ENCODE assay signal across 15 cellular contexts in the genomic region with DNA sequence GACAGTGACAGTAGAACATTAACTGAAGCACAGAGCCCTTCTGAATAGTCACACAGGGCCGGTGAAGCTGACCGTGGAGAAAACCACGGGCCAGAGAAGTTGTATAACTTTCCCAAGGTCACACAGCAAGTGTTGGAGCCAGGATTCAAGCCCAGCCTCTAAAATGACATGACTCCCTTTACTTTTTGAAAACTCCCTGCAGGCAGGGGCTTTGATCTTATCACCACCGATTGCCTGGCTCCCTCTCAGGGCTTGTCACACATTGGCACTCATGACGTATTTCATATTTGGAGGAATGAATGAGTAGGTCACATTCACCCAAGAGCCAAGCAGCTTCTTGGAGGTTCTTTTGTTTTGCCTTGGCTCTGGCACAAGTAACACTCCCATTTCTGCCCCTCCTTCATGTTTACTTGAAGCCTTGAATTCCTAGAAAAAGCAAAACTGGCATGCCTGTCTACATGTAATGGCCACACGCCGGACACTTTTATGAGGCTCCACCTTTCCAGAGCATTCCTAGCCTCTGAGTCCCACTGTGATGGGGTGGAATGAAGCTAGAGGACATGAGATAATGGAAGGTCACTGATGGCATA. TPM values are rescaled to one million over a fixed set of nuclear protein-coding genes. Genes with fewer than 3 reads are reported as not detected.
DNase-seq lines count a peak whose midpoint lies in the region; ATAC-seq, FAIRE-seq and TF ChIP-seq lines count a peak whose summit lies in the region.
"Had no signal": no experiment of that assay in that cellular context is flagged by ENCODE, and none has a peak within 500 bp of the region (broad histone marks: within the 10 kb centered on the region; RNA-seq: fewer than 3 reads in every experiment).

No MANE protein-coding gene starts in this region.

- no peak overlapping the region for H2BK5ac ChIP-seq in H1 (ENCODE audit: low read depth, low read length)

- no peaks in the 10 kb centered on the region for H3K79me2 ChIP-seq in H1 (ENCODE audit: control insufficient read depth in 1 of 2, insufficient read depth in 2 of 2, low read length in 2 of 2)

- H3K36me3 Mint-ChIP-seq in osteocyte (ENCODE audit: unreplicated experiment) = no peaks in the 10 kb centered on the region
- no peaks in the 10 kb centered on the region for H3K36me3 Mint-ChIP-seq in T-helper 2 cell treated with Interferon-gamma antibody and Interleukin-4, amounts not matched to agents 5 μg/mL and 100 μg/mL, for 36 hours (ENCODE audit: low read depth)

- intact Hi-C loops in heart left ventricle (cut with DNase I) = loop anchor here in 1 of 10 donors (10.0 kb wide), 1 partner anchor 59 kb away; no protein-coding TSS in a partner anchor

- POLR2A ChIA-PET in H1 (lab: Charles Lee; ENCODE audit: partially characterized antibody) = interaction anchor here (1.4 kb wide), 1 partner anchor 13 kb away, joined by 3 read pairs; no protein-coding TSS in a partner anchor

- H3K27ac Mint-ChIP-seq in osteocyte (ENCODE audit: unreplicated experiment) = no peak overlapping the region
- no peak overlapping the region for H3K27ac Mint-ChIP-seq in T-helper 2 cell treated with Interferon-gamma antibody and Interleukin-4, amounts not matched to agents 5 μg/mL and 100 μg/mL, for 36 hours
- H3K27ac Mint-ChIP-seq: GM23338, IgD-negative memory B cell, nephron progenitor cell had no signal

- H3K23me2 ChIP-seq in H1 (ENCODE audit: low read depth, low read length) = no peaks in the 10 kb centered on the region

- no peaks in the 10 kb centered on the region for H3K9me3 Mint-ChIP-seq in osteocyte (ENCODE audit: unreplicated experiment)
- no peaks in the 10 kb centered on the region for H3K9me3 Mint-ChIP-seq in T-helper 2 cell treated with Interferon-gamma antibody and Interleukin-4, amounts not matched to agents 5 μg/mL and 100 μg/mL, for 36 hours
- H3K9me3 Mint-ChIP-seq: GM23338; IgD-negative memory B cell; nephron progenitor cell; T-helper 1 cell treated with Interleukin-12 subunit alpha and Interleukin-12 subunit beta and Interleukin-4 antibody, amounts not matched to agents 30 μg/mL and 1 μg/mL, for 36 hours had no signal

- H3K27me3 ChIP-seq in H1 (replicated peaks in 1 of 4; ENCODE audit: control insufficient read depth in 3 of 4, extremely low read depth in 1 of 4, insufficient read depth in 3 of 4, low read length in 3 of 4) = no peaks in the 10 kb centered on the region
- H3K27me3 ChIP-seq in heart left ventricle = peaks cover 0 to 3% (median 0%) of the 10 kb centered on the region in 9 donors
- H3K27me3 ChIP-seq: spleen had no signal

- no peak overlapping the region for H3K9ac ChIP-seq in H1 (replicated peaks in 1 of 4; ENCODE audit: extremely low read depth in 1 of 4, low read depth in 3 of 4, low read length in 3 of 4)

- H3K4ac ChIP-seq in H1 (replicated peaks; ENCODE audit: insufficient read length, low read depth, low read length) = no peak overlapping the region

- H4K20me1 ChIP-seq in H1 (replicated peaks in 1 of 2; ENCODE audit: control insufficient read depth in 1 of 2, insufficient read depth in 2 of 2, low read length in 2 of 2) = no peaks in the 10 kb centered on the region

- H3K36me3 ChIP-seq in H1 (ENCODE audit: control insufficient read depth in 2 of 4, insufficient read depth in 4 of 4, low read length in 3 of 4) = no peaks in the 10 kb centered on the region
- no peaks in the 10 kb centered on the region for H3K36me3 ChIP-seq in heart left ventricle
- H3K36me3 ChIP-seq: spleen had no signal

- no peak overlapping the region for H2AFZ ChIP-seq in H1 (ENCODE audit: low read length)
- H2AFZ ChIP-seq: GM23338 had no signal

- no peak for ATAC-seq in HG02852 (IDR thresholded peaks at IDR 0.05; ENCODE audit: unreplicated experiment)
- no peak for ATAC-seq in heart left ventricle
- ATAC-seq: GM23338 had no signal

- H3K4me2 ChIP-seq in H1 (ENCODE audit: insufficient read depth in 1 of 2, low read depth in 2 of 2, low read length in 2 of 2) = no peak overlapping the region
- H3K4me2 ChIP-seq: GM23338 had no signal

- no peak overlapping the region for H4K91ac ChIP-seq in H1 (replicated peaks; ENCODE audit: insufficient read length, low read length)

- H3K27ac ChIP-seq in H1 (ENCODE audit: low read depth, low read length) (no peak overlapping the region), heart left ventricle (no peak overlapping the region)
- H3K27ac ChIP-seq: spleen had no signal

- H4K5ac ChIP-seq in H1 (ENCODE audit: insufficient read length, low read depth, low read length) = no peak overlapping the region

- TF ChIP-seq POLR2A in H1 (IDR thresholded peaks at IDR 0.05; ENCODE audit: control extremely low read depth in 1 of 2, low read depth in 2 of 2, low read length in 2 of 2) (no peak), heart left ventricle (IDR thresholded peaks at IDR 0.05) (no peak)

- H3K9me3 ChIP-seq in H1 (ENCODE audit: insufficient read depth in 2 of 2, low read depth in 1 of 2, low read length in 1 of 2) = no peaks in the 10 kb centered on the region
- no peaks in the 10 kb centered on the region for H3K9me3 ChIP-seq in heart left ventricle
- H3K9me3 ChIP-seq: spleen had no signal

- H3K18ac ChIP-seq in H1 (ENCODE audit: extremely low read depth, low read length) = no peak overlapping the region

- FAIRE-seq in H1 (lab: Jason Lieb, UNC) = no peak
- FAIRE-seq: islet of Langerhans had no signal

- no peak overlapping the region for H3K14ac ChIP-seq in H1 (ENCODE audit: insufficient read length)

- H3K79me1 ChIP-seq in H1 (ENCODE audit: low read depth, low read length) = no peaks in the 10 kb centered on the region

- no peak overlapping the region for H2BK15ac ChIP-seq in H1 (ENCODE audit: low read length)

- H3K56ac ChIP-seq in H1 (replicated peaks; ENCODE audit: insufficient read length, low read depth, low read length) = no peak overlapping the region

- H3K4me3 ChIP-seq in AG10803 (ENCODE audit: low read length) (no peak overlapping the region), H1 (ENCODE audit: extremely low read depth in 1 of 4, insufficient read depth in 2 of 4, low read depth in 3 of 4, low read length in 4 of 4) (no peak overlapping the region), heart left ventricle (no peak overlapping the region)
- H3K4me3 ChIP-seq: GM23338, spleen had no signal

- TF ChIP-seq EP300 in Ishikawa (IDR thresholded peaks at IDR 0.05; ENCODE audit: borderline replicate concordance) (no peak), H1 (IDR thresholded peaks at IDR 0.05; ENCODE audit: borderline replicate concordance in 1 of 2, low read depth in 2 of 2, low read length in 2 of 2) (no peak)

- H3K4me3 Mint-ChIP-seq in osteocyte (ENCODE audit: unreplicated experiment) = no peak overlapping the region
- H3K4me3 Mint-ChIP-seq in T-helper 2 cell treated with Interferon-gamma antibody and Interleukin-4, amounts not matched to agents 5 μg/mL and 100 μg/mL, for 36 hours = no peak overlapping the region
- H3K4me3 Mint-ChIP-seq: GM23338; IgD-negative memory B cell; nephron progenitor cell; T-helper 1 cell treated with Interleukin-12 subunit alpha and Interleukin-12 subunit beta and Interleukin-4 antibody, amounts not matched to agents 30 μg/mL and 1 μg/mL, for 36 hours had no signal

- 91% methylated on average over 7 of the region's 7 CpGs; no CpG with 5 or more reads in 1 of the 2 experiments for WGBS in H1 (ENCODE audit: extremely low coverage in 1 of 2, insufficient coverage in 1 of 2, insufficient read length in 1 of 2, insufficient replicate concordance in 2 of 2, low coverage in 1 of 2, low lambda C conversion rate in 2 of 2, missing lambda C conversion rate in 1 of 2), 2 experiments
- 65 to 77% (median 69%) methylated on average over 7 of the region's 7 CpGs for WGBS in heart left ventricle, 4 donors

- DNase-seq in AG10803 (ENCODE audit: low read depth) (peak; percentile 81), H1 (ENCODE audit: low read depth in 1 of 2, low spot score in 2 of 2) (peak in 1 of 2 experiments; percentile 26), osteocyte (ENCODE audit: extremely low spot score, unreplicated experiment) (peak; percentile 53), NCI-H2029 treated with DMSO at 0.1 percent for 48 hours (lab: John Stamatoyannopoulos, UW) (no peak), heart left ventricle (no peak)
- no peak for DNase-seq in T-helper 2 cell treated with Interferon-gamma antibody and Interleukin-4, amounts not matched to agents 5 μg/mL and 100 μg/mL, for 36 hours (ENCODE audit: low spot score)
- DNase-seq: activated CD4-positive, alpha-beta T cell treated with anti-CD3 and anti-CD28 coated beads, Interleukin-2, amount 50 U/mL, for 48 hours; nephron progenitor cell; spleen had no signal

- H3K4me1 Mint-ChIP-seq in osteocyte (ENCODE audit: unreplicated experiment) = no peaks in the 10 kb centered on the region
- H3K4me1 Mint-ChIP-seq in T-helper 2 cell treated with Interferon-gamma antibody and Interleukin-4, amounts not matched to agents 5 μg/mL and 100 μg/mL, for 36 hours (ENCODE audit: low read depth) = peaks cover 8% of the 10 kb centered on the region
- H3K4me1 Mint-ChIP-seq: GM23338, IgD-negative memory B cell had no signal

- H2AK5ac ChIP-seq in H1 (ENCODE audit: low read depth, low read length) = no peak overlapping the region

- no peak overlapping the region for H2BK120ac ChIP-seq in H1 (replicated peaks; ENCODE audit: low read depth, low read length)

- TF ChIP-seq CTCF in AG10803 (conservative IDR thresholded peaks at IDR 0.05; ENCODE audit: low read length) = no peak
- no peak for TF ChIP-seq CTCF in H1 (IDR thresholded peaks at IDR 0.05; ENCODE audit: control extremely low read depth in 1 of 3, insufficient read depth in 1 of 3, low read depth in 1 of 3, low read length in 3 of 3)
- TF ChIP-seq CTCF in osteocyte (IDR thresholded peaks at IDR 0.05) = no peak
- TF ChIP-seq CTCF in heart left ventricle (IDR thresholded peaks at IDR 0.05) = no peak

- CTCF ChIA-PET in H1 (lab: Charles Lee; ENCODE audit: partially characterized antibody) = interaction anchor here (1.2 to 2.5 kb wide), 3 partner anchors 9 to 27 kb away, joined by 3 to 10 read pairs (median 3); no protein-coding TSS in a partner anchor

- H4K8ac ChIP-seq in H1 (ENCODE audit: extremely low read depth, insufficient read depth, low read length) = no peak overlapping the region

- H3K4me1 ChIP-seq in H1 (replicated peaks in 1 of 4; ENCODE audit: control insufficient read depth in 3 of 4, insufficient read depth in 4 of 4, low read length in 3 of 4) (no peaks in the 10 kb centered on the region), heart left ventricle (peaks cover 0 to 10% (median 0%) of the 10 kb centered on the region in 12 donors)

- H2BK20ac ChIP-seq in H1 (ENCODE audit: low read length) = no peak overlapping the region

- no peak overlapping the region for H2BK12ac ChIP-seq in H1 (ENCODE audit: low read depth, low read length)

- no peak overlapping the region for H3K23ac ChIP-seq in H1 (ENCODE audit: insufficient read length)

- TF ChIP-seq RAD21 in Ishikawa (IDR thresholded peaks at IDR 0.05; ENCODE audit: low read depth) (no peak), H1 (IDR thresholded peaks at IDR 0.05 in 1 of 2, conservative IDR thresholded peaks at IDR 0.05 in 1 of 2; ENCODE audit: low read depth in 2 of 2, low read length in 2 of 2) (no peak)

- peaks cover 19% of the 10 kb centered on the region for H3K27me3 Mint-ChIP-seq in osteocyte (ENCODE audit: unreplicated experiment)
- peaks cover 2% of the 10 kb centered on the region for H3K27me3 Mint-ChIP-seq in T-helper 2 cell treated with Interferon-gamma antibody and Interleukin-4, amounts not matched to agents 5 μg/mL and 100 μg/mL, for 36 hours (ENCODE audit: low read depth)

RNA-seq across cellular contexts. Expression of a gene that starts 13.3 kb away (rescaled TPM):
- total RNA-seq in H1 (2021; fragmentation: NEBNext Ultra II Directional; extraction: Animal tissue kit (Norgen Biotek cat#: 25700)) = 53.6 and 54.5 TPM in 2 replicates
- 20.2 and 22.5 TPM in 2 replicates for polyA plus RNA-seq in H1 (2011; rRNA removed)
- polyA plus RNA-seq in H1 (2011; cell fraction: cytosol; rRNA removed) = 26.2 TPM
- 33.9 TPM for polyA plus RNA-seq in H1 (2011; cell fraction: nucleus; rRNA removed)
- 22.6 to 42.1 TPM (median 26.0 TPM) in 4 replicates for polyA plus RNA-seq in H1 (2012, experiment 1 of 2)
- polyA plus RNA-seq in H1 (2012, experiment 2 of 2) = 8.8 TPM
- polyA plus RNA-seq in H1 (2013, experiment 1 of 2) = 66.5 TPM
- 67.4 TPM for polyA plus RNA-seq in H1 (2013, experiment 2 of 2)
- 47.5 and 60.1 TPM in 2 replicates for polyA minus RNA-seq in H1 (2011; rRNA and poly(A)+ RNA removed)
- polyA minus RNA-seq in H1 (2011; cell fraction: cytosol; rRNA and poly(A)+ RNA removed) = 30.9 TPM
- polyA minus RNA-seq in H1 (2011; cell fraction: nucleus; rRNA and poly(A)+ RNA removed) = 109 TPM
- total RNA-seq in osteocyte = 43.6 and 54.6 TPM in 2 replicates
- 10 to 100 TPM; 23.1 to 44.5 (median 36.3) TPM for total RNA-seq in heart left ventricle
- polyA plus RNA-seq in heart left ventricle = 10 to 100 TPM; 22.2 to 24.1 TPM

Comparison
In these comparisons a context has a peak if more than half of its experiments do, and no peak if none do; other contexts are left out.
1. DNase-seq: peak in AG10803 (single experiment) and osteocyte (single experiment); none in NCI-H2029 treated with DMSO at 0.1 percent for 48 hours (single experiment), heart left ventricle (0 of 5) and T-helper 2 cell treated with Interferon-gamma antibody and Interleukin-4, amounts not matched to agents 5 μg/mL and 100 μg/mL, for 36 hours (single experiment).